In the genomic region with DNA sequence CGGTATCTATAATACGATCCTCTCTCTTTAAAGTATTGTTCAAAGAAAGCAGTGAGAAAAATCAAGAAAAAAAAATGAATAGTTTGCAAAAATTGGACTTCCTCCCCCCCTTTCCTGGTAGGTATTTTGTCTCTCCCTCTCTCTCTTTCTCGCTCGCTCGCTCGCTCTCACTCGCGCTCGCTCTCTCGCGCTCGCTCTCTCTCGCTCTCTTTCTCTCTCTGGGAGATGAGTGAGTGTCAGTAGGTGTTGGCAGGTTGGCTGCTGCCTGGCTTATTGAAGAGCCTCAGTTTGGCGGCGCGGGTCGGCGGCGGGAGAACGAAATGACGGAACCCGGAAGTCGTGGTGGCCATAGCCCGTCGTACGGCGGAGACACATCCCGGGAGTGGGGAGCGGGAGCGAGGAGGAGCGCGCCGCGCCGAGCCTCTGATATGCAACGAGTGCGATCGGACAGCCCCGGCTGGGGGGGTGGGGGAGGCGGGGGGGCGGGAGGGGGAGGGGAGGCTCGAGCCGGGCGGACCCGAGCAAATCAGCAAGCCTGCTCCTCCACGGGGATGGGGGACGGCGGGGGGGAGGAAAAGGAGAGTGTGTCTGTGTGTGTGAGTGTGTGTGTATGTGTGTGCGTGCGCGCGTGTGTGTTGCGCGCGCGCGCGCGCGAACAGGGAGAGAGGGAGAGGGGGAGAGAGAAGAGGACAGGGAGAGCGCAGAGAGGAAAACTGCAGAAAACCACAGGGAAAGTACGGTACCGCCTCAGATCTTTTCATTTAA, we compare ENCODE assay signal across 1 cellular context.
TF ChIP-seq lines count a peak whose summit lies in the region.

A gene (minus strand): TSS at position 441 of the 765 bp plus-strand sequence. CDS start 1,083 bp downstream, outside the sequence.

TF ChIP-seq in HepG2, 621 proteins besides CTCF, POLR2A, EP300 and RAD21 (continued from another document and continues in another):
- no peak for TF ChIP-seq ZNF350 (CRISPR knock-in tag; IDR thresholded peaks at IDR 0.05; ENCODE audit: borderline replicate concordance, low read depth)
- TF ChIP-seq, protein P1, sequence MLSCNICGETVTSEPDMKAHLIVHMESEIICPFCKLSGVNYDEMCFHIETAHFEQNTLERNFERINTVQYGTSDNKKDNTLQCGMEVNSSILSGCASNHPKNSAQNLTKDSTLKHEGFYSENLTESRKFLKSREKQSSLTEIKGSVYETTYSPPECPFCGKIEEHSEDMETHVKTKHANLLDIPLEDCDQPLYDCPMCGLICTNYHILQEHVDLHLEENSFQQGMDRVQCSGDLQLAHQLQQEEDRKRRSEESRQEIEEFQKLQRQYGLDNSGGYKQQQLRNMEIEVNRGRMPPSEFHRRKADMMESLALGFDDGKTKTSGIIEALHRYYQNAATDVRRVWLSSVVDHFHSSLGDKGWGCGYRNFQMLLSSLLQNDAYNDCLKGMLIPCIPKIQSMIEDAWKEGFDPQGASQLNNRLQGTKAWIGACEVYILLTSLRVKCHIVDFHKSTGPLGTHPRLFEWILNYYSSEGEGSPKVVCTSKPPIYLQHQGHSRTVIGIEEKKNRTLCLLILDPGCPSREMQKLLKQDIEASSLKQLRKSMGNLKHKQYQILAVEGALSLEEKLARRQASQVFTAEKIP (CRISPR knock-in tag; IDR thresholded peaks at IDR 0.05; ENCODE audit: borderline replicate concordance), result no peak
- TF ChIP-seq FOXK2 (IDR thresholded peaks at IDR 0.05), result no peak
- TF ChIP-seq, protein P2, sequence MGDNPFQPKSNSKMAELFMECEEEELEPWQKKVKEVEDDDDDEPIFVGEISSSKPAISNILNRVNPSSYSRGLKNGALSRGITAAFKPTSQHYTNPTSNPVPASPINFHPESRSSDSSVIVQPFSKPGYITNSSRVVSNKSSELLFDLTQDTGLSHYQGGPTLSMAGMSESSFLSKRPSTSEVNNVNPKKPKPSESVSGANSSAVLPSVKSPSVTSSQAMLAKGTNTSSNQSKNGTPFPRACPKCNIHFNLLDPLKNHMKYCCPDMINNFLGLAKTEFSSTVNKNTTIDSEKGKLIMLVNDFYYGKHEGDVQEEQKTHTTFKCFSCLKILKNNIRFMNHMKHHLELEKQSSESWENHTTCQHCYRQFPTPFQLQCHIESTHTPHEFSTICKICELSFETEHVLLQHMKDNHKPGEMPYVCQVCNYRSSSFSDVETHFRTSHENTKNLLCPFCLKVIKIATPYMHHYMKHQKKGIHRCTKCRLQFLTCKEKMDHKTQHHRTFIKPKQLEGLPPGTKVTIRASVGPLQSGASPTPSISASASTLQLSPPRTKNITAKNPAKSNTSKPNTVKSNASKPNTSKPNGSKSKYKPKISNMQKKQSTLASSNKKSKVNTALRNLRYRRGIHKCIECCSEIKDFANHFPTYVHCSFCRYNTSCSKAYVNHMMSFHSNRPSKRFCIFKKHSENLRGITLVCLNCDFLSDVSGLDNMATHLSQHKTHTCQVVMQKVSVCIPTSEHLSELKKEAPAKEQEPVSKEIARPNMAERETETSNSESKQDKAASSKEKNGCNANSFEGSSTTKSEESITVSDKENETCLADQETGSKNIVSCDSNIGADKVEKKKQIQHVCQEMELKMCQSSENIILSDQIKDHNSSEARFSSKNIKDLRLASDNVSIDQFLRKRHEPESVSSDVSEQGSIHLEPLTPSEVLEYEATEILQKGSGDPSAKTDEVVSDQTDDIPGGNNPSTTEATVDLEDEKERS (CRISPR knock-in tag; IDR thresholded peaks at IDR 0.05), result no peak
- peak; percentile 37; the same call in 1 of the 2 replicates for TF ChIP-seq DMAP1 (CRISPR knock-in tag; IDR thresholded peaks at IDR 0.05)
- 0 out of 2 replicates have a peak, but pooled peaks have one; percentile 28 for TF ChIP-seq RELA (CRISPR knock-in tag; IDR thresholded peaks at IDR 0.05)
- TF ChIP-seq, protein P3, sequence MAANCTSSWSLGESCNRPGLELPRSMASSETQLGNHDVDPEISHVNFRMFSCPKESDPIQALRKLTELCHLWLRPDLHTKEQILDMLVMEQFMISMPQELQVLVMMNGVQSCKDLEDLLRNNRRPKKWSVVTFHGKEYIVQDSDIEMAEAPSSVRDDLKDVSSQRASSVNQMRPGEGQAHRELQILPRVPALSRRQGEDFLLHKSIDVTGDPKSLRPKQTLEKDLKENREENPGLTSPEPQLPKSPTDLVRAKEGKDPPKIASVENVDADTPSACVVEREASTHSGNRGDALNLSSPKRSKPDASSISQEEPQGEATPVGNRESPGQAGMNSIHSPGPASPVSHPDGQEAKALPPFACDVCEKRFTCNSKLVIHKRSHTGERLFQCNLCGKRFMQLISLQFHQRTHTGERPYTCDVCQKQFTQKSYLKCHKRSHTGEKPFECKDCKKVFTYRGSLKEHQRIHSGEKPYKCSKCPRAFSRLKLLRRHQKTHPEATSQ (CRISPR knock-in tag; IDR thresholded peaks at IDR 0.05; ENCODE audit: borderline replicate concordance), result no peak
- no peak for TF ChIP-seq SMAD9 (CRISPR knock-in tag; IDR thresholded peaks at IDR 0.05)
- no peak for TF ChIP-seq ZNF225 (CRISPR knock-in tag; IDR thresholded peaks at IDR 0.05)
- no peak for TF ChIP-seq IKZF1 (IDR thresholded peaks at IDR 0.05)
- TF ChIP-seq GPN1 (CRISPR knock-in tag; IDR thresholded peaks at IDR 0.05; ENCODE audit: borderline replicate concordance), result no peak
- peak; percentile 91 for TF ChIP-seq TAF1 (CRISPR knock-in tag; IDR thresholded peaks at IDR 0.05)
- TF ChIP-seq, protein P4, sequence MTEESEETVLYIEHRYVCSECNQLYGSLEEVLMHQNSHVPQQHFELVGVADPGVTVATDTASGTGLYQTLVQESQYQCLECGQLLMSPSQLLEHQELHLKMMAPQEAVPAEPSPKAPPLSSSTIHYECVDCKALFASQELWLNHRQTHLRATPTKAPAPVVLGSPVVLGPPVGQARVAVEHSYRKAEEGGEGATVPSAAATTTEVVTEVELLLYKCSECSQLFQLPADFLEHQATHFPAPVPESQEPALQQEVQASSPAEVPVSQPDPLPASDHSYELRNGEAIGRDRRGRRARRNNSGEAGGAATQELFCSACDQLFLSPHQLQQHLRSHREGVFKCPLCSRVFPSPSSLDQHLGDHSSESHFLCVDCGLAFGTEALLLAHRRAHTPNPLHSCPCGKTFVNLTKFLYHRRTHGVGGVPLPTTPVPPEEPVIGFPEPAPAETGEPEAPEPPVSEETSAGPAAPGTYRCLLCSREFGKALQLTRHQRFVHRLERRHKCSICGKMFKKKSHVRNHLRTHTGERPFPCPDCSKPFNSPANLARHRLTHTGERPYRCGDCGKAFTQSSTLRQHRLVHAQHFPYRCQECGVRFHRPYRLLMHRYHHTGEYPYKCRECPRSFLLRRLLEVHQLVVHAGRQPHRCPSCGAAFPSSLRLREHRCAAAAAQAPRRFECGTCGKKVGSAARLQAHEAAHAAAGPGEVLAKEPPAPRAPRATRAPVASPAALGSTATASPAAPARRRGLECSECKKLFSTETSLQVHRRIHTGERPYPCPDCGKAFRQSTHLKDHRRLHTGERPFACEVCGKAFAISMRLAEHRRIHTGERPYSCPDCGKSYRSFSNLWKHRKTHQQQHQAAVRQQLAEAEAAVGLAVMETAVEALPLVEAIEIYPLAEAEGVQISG (CRISPR knock-in tag; IDR thresholded peaks at IDR 0.05), result peak; percentile 32; the same call in 1 of the 2 replicates
- TF ChIP-seq, protein P5, sequence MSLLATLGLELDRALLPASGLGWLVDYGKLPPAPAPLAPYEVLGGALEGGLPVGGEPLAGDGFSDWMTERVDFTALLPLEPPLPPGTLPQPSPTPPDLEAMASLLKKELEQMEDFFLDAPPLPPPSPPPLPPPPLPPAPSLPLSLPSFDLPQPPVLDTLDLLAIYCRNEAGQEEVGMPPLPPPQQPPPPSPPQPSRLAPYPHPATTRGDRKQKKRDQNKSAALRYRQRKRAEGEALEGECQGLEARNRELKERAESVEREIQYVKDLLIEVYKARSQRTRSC (CRISPR knock-in tag; IDR thresholded peaks at IDR 0.05; ENCODE audit: low read depth), result no peak
- TF ChIP-seq ZNF17 (CRISPR knock-in tag; IDR thresholded peaks at IDR 0.05), result no peak
- TF ChIP-seq, protein P6, sequence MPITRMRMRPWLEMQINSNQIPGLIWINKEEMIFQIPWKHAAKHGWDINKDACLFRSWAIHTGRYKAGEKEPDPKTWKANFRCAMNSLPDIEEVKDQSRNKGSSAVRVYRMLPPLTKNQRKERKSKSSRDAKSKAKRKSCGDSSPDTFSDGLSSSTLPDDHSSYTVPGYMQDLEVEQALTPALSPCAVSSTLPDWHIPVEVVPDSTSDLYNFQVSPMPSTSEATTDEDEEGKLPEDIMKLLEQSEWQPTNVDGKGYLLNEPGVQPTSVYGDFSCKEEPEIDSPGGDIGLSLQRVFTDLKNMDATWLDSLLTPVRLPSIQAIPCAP (CRISPR knock-in tag; IDR thresholded peaks at IDR 0.05; ENCODE audit: low read depth), result no peak
- TF ChIP-seq MAFF (IDR thresholded peaks at IDR 0.05; ENCODE audit: low read depth, low read length), result no peak
- TF ChIP-seq, protein P7, sequence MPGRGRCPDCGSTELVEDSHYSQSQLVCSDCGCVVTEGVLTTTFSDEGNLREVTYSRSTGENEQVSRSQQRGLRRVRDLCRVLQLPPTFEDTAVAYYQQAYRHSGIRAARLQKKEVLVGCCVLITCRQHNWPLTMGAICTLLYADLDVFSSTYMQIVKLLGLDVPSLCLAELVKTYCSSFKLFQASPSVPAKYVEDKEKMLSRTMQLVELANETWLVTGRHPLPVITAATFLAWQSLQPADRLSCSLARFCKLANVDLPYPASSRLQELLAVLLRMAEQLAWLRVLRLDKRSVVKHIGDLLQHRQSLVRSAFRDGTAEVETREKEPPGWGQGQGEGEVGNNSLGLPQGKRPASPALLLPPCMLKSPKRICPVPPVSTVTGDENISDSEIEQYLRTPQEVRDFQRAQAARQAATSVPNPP (CRISPR knock-in tag; IDR thresholded peaks at IDR 0.05), result no peak
- peak; percentile 86 for TF ChIP-seq ZSCAN25 (CRISPR knock-in tag; IDR thresholded peaks at IDR 0.05)
- 0 out of 2 replicates have a peak, but pooled peaks have one; percentile 44 for TF ChIP-seq KDM5B (CRISPR knock-in tag; IDR thresholded peaks at IDR 0.05; ENCODE audit: borderline replicate concordance)
- TF ChIP-seq, protein P8, sequence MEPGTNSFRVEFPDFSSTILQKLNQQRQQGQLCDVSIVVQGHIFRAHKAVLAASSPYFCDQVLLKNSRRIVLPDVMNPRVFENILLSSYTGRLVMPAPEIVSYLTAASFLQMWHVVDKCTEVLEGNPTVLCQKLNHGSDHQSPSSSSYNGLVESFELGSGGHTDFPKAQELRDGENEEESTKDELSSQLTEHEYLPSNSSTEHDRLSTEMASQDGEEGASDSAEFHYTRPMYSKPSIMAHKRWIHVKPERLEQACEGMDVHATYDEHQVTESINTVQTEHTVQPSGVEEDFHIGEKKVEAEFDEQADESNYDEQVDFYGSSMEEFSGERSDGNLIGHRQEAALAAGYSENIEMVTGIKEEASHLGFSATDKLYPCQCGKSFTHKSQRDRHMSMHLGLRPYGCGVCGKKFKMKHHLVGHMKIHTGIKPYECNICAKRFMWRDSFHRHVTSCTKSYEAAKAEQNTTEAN (CRISPR knock-in tag; conservative IDR thresholded peaks at IDR 0.05), result peak; percentile 99
- TF ChIP-seq, protein P9, sequence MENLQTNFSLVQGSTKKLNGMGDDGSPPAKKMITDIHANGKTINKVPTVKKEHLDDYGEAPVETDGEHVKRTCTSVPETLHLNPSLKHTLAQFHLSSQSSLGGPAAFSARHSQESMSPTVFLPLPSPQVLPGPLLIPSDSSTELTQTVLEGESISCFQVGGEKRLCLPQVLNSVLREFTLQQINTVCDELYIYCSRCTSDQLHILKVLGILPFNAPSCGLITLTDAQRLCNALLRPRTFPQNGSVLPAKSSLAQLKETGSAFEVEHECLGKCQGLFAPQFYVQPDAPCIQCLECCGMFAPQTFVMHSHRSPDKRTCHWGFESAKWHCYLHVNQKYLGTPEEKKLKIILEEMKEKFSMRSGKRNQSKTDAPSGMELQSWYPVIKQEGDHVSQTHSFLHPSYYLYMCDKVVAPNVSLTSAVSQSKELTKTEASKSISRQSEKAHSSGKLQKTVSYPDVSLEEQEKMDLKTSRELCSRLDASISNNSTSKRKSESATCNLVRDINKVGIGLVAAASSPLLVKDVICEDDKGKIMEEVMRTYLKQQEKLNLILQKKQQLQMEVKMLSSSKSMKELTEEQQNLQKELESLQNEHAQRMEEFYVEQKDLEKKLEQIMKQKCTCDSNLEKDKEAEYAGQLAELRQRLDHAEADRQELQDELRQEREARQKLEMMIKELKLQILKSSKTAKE (CRISPR knock-in tag; IDR thresholded peaks at IDR 0.05; ENCODE audit: borderline replicate concordance), result peak; percentile 51; the same call in 1 of the 2 replicates
- TF ChIP-seq TBX3 (IDR thresholded peaks at IDR 0.05; ENCODE audit: borderline replicate concordance), result no peak
- TF ChIP-seq ZNF24 (IDR thresholded peaks at IDR 0.05), result no peak
- TF ChIP-seq, protein P10, sequence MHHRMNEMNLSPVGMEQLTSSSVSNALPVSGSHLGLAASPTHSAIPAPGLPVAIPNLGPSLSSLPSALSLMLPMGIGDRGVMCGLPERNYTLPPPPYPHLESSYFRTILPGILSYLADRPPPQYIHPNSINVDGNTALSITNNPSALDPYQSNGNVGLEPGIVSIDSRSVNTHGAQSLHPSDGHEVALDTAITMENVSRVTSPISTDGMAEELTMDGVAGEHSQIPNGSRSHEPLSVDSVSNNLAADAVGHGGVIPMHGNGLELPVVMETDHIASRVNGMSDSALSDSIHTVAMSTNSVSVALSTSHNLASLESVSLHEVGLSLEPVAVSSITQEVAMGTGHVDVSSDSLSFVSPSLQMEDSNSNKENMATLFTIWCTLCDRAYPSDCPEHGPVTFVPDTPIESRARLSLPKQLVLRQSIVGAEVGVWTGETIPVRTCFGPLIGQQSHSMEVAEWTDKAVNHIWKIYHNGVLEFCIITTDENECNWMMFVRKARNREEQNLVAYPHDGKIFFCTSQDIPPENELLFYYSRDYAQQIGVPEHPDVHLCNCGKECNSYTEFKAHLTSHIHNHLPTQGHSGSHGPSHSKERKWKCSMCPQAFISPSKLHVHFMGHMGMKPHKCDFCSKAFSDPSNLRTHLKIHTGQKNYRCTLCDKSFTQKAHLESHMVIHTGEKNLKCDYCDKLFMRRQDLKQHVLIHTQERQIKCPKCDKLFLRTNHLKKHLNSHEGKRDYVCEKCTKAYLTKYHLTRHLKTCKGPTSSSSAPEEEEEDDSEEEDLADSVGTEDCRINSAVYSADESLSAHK (CRISPR knock-in tag; IDR thresholded peaks at IDR 0.05; ENCODE audit: borderline replicate concordance), result no peak
- TF ChIP-seq ZNF205 (CRISPR knock-in tag; IDR thresholded peaks at IDR 0.05), result 0 out of 2 replicates have a peak, but pooled peaks have one; percentile 20
- TF ChIP-seq ZNF709 (CRISPR knock-in tag; IDR thresholded peaks at IDR 0.05), result 0 out of 2 replicates have a peak, but pooled peaks have one; percentile 28
- TF ChIP-seq RXRB (CRISPR knock-in tag; IDR thresholded peaks at IDR 0.05; ENCODE audit: borderline replicate concordance), result no peak; the same call in 1 of the 2 replicates
- no peak for TF ChIP-seq ATF7-NPFF (CRISPR knock-in tag; IDR thresholded peaks at IDR 0.05; ENCODE audit: low read depth)
- TF ChIP-seq, protein P11, sequence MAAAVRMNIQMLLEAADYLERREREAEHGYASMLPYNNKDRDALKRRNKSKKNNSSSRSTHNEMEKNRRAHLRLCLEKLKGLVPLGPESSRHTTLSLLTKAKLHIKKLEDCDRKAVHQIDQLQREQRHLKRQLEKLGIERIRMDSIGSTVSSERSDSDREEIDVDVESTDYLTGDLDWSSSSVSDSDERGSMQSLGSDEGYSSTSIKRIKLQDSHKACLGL (CRISPR knock-in tag; IDR thresholded peaks at IDR 0.05), result 0 out of 2 replicates have a peak, but pooled peaks have one; percentile 29
- 0 out of 2 replicates have a peak, but pooled peaks have one; percentile 31 for TF ChIP-seq GABPA (IDR thresholded peaks at IDR 0.05; ENCODE audit: low read depth, low read length)
- peak; percentile 74; the same call in 1 of the 2 replicates for TF ChIP-seq GABPA (CRISPR knock-in tag; IDR thresholded peaks at IDR 0.05; ENCODE audit: low read depth)
- TF ChIP-seq KDM2A (CRISPR knock-in tag; IDR thresholded peaks at IDR 0.05; ENCODE audit: borderline replicate concordance, low read depth), result peak; percentile 78
- TF ChIP-seq, protein P12, sequence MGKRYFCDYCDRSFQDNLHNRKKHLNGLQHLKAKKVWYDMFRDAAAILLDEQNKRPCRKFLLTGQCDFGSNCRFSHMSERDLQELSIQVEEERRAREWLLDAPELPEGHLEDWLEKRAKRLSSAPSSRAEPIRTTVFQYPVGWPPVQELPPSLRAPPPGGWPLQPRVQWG (CRISPR knock-in tag; IDR thresholded peaks at IDR 0.05; ENCODE audit: borderline replicate concordance, low read depth), result no peak
